In the genomic region with DNA sequence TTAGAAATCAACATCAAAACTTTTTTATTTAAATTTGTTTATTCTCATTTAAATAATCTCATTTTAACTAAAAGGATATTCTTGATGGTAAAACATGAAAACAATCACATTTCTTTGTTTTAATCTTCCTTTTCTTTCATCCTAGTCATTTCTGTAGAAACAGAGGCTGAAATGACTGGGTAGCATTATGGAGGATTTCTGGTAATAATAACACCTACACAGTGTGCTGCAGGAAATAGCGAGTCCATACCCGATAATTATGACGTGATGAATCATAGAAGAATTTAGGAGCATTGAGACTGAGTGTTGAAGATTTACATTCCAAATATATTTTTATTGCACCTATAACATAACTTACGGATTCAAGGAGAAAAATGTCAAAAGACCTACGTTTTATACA, we compare ENCODE assay signal across 2 cellular contexts.
TF ChIP-seq lines count a peak whose summit lies in the region.

No MANE protein-coding gene starts in this region.

TF ChIP-seq in SK-N-SH, 30 proteins besides CTCF, POLR2A, EP300 and RAD21:
- no peak for TF ChIP-seq REST (IDR thresholded peaks at IDR 0.05; ENCODE audit: low read depth, low read length)
- TF ChIP-seq, protein P1, sequence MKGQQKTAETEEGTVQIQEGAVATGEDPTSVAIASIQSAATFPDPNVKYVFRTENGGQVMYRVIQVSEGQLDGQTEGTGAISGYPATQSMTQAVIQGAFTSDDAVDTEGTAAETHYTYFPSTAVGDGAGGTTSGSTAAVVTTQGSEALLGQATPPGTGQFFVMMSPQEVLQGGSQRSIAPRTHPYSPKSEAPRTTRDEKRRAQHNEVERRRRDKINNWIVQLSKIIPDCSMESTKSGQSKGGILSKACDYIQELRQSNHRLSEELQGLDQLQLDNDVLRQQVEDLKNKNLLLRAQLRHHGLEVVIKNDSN (IDR thresholded peaks at IDR 0.05; ENCODE audit: borderline replicate concordance, low read depth): no peak
- TF ChIP-seq EZH2phosphoT487 (IDR thresholded peaks at IDR 0.05; ENCODE audit: borderline replicate concordance, low read depth): no peak
- no peak for TF ChIP-seq NFIC (IDR thresholded peaks at IDR 0.05; ENCODE audit: borderline replicate concordance)
- TF ChIP-seq FOSL2 (IDR thresholded peaks at IDR 0.05; ENCODE audit: borderline replicate concordance, low read depth): no peak
- TF ChIP-seq, protein P2, sequence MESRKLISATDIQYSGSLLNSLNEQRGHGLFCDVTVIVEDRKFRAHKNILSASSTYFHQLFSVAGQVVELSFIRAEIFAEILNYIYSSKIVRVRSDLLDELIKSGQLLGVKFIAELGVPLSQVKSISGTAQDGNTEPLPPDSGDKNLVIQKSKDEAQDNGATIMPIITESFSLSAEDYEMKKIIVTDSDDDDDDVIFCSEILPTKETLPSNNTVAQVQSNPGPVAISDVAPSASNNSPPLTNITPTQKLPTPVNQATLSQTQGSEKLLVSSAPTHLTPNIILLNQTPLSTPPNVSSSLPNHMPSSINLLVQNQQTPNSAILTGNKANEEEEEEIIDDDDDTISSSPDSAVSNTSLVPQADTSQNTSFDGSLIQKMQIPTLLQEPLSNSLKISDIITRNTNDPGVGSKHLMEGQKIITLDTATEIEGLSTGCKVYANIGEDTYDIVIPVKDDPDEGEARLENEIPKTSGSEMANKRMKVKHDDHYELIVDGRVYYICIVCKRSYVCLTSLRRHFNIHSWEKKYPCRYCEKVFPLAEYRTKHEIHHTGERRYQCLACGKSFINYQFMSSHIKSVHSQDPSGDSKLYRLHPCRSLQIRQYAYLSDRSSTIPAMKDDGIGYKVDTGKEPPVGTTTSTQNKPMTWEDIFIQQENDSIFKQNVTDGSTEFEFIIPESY (IDR thresholded peaks at IDR 0.05; ENCODE audit: borderline replicate concordance, low read depth): no peak

TF ChIP-seq in SK-N-SH treated with all-trans-retinoic acid at 6 μM for 48 hours, 23 proteins besides CTCF, POLR2A, EP300 and RAD21 (continued from another document):
- TF ChIP-seq, protein P3, sequence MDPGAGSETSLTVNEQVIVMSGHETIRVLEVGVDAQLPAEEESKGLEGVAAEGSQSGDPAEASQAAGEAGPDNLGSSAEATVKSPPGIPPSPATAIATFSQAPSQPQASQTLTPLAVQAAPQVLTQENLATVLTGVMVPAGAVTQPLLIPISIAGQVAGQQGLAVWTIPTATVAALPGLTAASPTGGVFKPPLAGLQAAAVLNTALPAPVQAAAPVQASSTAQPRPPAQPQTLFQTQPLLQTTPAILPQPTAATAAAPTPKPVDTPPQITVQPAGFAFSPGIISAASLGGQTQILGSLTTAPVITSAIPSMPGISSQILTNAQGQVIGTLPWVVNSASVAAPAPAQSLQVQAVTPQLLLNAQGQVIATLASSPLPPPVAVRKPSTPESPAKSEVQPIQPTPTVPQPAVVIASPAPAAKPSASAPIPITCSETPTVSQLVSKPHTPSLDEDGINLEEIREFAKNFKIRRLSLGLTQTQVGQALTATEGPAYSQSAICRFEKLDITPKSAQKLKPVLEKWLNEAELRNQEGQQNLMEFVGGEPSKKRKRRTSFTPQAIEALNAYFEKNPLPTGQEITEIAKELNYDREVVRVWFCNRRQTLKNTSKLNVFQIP (CRISPR knock-in tag; IDR thresholded peaks at IDR 0.05; ENCODE audit: borderline replicate concordance, low read depth): no peak
- TF ChIP-seq SNAI2 (CRISPR knock-in tag; IDR thresholded peaks at IDR 0.05) (no peak), RARB (CRISPR knock-in tag; IDR thresholded peaks at IDR 0.05) (no peak), BACH2 (CRISPR knock-in tag; IDR thresholded peaks at IDR 0.05; ENCODE audit: borderline replicate concordance) (no peak), PPARA (CRISPR knock-in tag; IDR thresholded peaks at IDR 0.05; ENCODE audit: borderline replicate concordance) (no peak), ZC3H10 (CRISPR knock-in tag; IDR thresholded peaks at IDR 0.05) (no peak), TCF4 (CRISPR knock-in tag; IDR thresholded peaks at IDR 0.05; ENCODE audit: borderline replicate concordance) (no peak), ZNF8 (CRISPR knock-in tag; IDR thresholded peaks at IDR 0.05) (no peak), CSDC2 (CRISPR knock-in tag; IDR thresholded peaks at IDR 0.05) (no peak), TOX (CRISPR knock-in tag; IDR thresholded peaks at IDR 0.05; ENCODE audit: borderline replicate concordance) (no peak), ARNTL (CRISPR knock-in tag; IDR thresholded peaks at IDR 0.05; ENCODE audit: borderline replicate concordance, low read depth) (no peak)
- TF ChIP-seq, protein P4, sequence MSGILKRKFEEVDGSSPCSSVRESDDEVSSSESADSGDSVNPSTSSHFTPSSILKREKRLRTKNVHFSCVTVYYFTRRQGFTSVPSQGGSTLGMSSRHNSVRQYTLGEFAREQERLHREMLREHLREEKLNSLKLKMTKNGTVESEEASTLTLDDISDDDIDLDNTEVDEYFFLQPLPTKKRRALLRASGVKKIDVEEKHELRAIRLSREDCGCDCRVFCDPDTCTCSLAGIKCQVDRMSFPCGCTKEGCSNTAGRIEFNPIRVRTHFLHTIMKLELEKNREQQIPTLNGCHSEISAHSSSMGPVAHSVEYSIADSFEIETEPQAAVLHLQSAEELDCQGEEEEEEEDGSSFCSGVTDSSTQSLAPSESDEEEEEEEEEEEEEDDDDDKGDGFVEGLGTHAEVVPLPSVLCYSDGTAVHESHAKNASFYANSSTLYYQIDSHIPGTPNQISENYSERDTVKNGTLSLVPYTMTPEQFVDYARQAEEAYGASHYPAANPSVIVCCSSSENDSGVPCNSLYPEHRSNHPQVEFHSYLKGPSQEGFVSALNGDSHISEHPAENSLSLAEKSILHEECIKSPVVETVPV (CRISPR knock-in tag; IDR thresholded peaks at IDR 0.05): no peak
